In the genomic region with DNA sequence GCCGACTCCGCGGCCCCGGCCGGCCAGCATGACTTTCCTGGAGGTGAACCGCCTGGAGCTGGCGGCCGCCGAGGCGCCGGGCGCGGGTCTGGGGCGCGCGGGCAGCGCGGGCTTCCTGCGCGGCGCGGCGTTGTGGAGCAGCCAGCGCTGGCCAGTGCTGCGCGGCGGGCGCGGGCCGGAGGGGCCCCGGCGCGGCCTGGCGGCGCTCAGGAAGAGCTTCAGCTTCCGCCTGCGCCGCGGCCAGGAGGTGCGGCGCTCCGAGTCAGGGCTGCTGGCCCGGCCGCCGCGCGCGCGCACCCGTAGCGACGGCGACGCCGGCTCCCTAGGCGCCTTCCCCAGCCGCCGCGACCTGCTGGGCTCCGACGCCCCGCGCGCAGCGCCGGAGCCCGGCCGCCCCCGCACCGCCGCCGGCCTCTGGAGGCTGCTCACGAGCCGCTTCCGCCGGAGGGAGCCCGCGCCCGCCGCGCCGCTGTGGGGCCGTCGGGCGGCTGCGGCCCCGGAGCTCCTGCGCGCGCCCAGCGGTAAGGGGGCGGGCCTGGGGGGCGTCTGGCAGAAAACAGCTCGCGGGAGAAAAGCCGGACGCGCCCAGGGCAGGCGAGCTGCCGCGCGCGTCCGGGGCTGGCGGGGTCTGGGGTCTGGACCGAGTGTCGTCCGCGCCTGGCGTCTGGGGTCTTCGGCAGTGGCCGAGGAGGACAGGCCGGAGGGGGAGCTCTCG, we compare ENCODE assay signal across 8 cellular contexts. TPM values are rescaled to one million over a fixed set of nuclear protein-coding genes. Genes with fewer than 3 reads are reported as not detected.
DNase-seq lines count a peak whose midpoint lies in the region; ATAC-seq and FAIRE-seq lines count a peak whose summit lies in the region.

No MANE protein-coding gene starts in this region.

- intact Hi-C loops in left cardiac atrium (cut with DNase I), result no loop called here

- FAIRE-seq in GM19239 (lab: Jason Lieb, UNC), result no peak

- DNase-seq in GM19239 (ENCODE audit: insufficient read length, low spot score), result peak; percentile 80
- DNase-seq in activated CD8-positive, alpha-beta memory T cell treated with anti-CD3 and anti-CD28 coated beads, Interleukin-2, amount 50 U/mL, for 48 hours, result peak; percentile 70
- peak; percentile 35 for DNase-seq in left cardiac atrium
- DNase-seq in stimulated activated CD4-positive, alpha-beta T cell treated with anti-CD3 and anti-CD28 coated beads, Interleukin-2, amount 100 ng/mL, for 4 hours (ENCODE audit: low read depth), result peak; percentile 22
- no peak for DNase-seq in C1 segment of cervical spinal cord (lab: John Stamatoyannopoulos, UW)
- no peak for DNase-seq in hippocampal formation (lab: John Stamatoyannopoulos, UW)

- peak; percentile 14 to 51 for ATAC-seq in left cardiac atrium
- no peak for ATAC-seq in HG03457 (IDR thresholded peaks at IDR 0.05; ENCODE audit: unreplicated experiment)
- no peak for ATAC-seq in HG03175 (IDR thresholded peaks at IDR 0.05; ENCODE audit: unreplicated experiment)

RNA-seq across cellular contexts. Expression of gene AGAP3, which starts 29.0 kb away (rescaled TPM):
- 10 to 100 TPM; 53.0 to 61.5 TPM for total RNA-seq in left cardiac atrium

RNA-seq across cellular contexts. Expression of gene TMUB1, which starts 32.0 kb away (rescaled TPM):
- total RNA-seq in left cardiac atrium, result 10 to 100 TPM; 36.3 to 37.9 TPM

RNA-seq across cellular contexts. Expression of gene FASTK, which starts 34.7 kb away (rescaled TPM):
- total RNA-seq in left cardiac atrium, result 10 to 100 TPM; 62.9 to 73.2 TPM

RNA-seq across cellular contexts. Expression of gene GBX1, which starts 52.2 kb away (rescaled TPM):
- under 1 TPM in 1 of 2 donors, not detected in 1; 0.56 TPM for total RNA-seq in left cardiac atrium

RNA-seq across cellular contexts. Expression of gene SLC4A2, which starts 55.9 kb away (rescaled TPM):
- total RNA-seq in left cardiac atrium, result 100 to 1,000 TPM in 1 of 2 donors, 10 to 100 TPM in 1; 71.6 to 107 TPM

Comparison
In these comparisons a context has a peak if more than half of its experiments do, and no peak if none do; other contexts are left out.
1. DNase-seq: peak in GM19239 (single experiment), activated CD8-positive, alpha-beta memory T cell treated with anti-CD3 and anti-CD28 coated beads, Interleukin-2, amount 50 U/mL, for 48 hours (single experiment), left cardiac atrium (single experiment) and stimulated activated CD4-positive, alpha-beta T cell treated with anti-CD3 and anti-CD28 coated beads, Interleukin-2, amount 100 ng/mL, for 4 hours (single experiment); none in C1 segment of cervical spinal cord (0 of 14) and hippocampal formation (0 of 2).
2. ATAC-seq: peak in left cardiac atrium (2 of 2); none in HG03457 (single experiment) and HG03175 (single experiment).